In genomic region chr18:62975785-62976184, GRCh38 we compare ENCODE assay signal across 17 cellular contexts.
A peak's percentile ranks its signal among the peaks of the same experiment; 100 is the strongest.
DNase-seq lines count a peak whose midpoint lies in the region; ATAC-seq, FAIRE-seq and TF ChIP-seq lines count a peak whose summit lies in the region.
"Had no signal": no experiment of that assay in that cellular context is flagged by ENCODE, and none has a peak within 500 bp of the region (broad histone marks: within the 10 kb centered on the region; RNA-seq: fewer than 3 reads in every experiment).

No MANE protein-coding gene starts in this region.

- TF ChIP-seq RAD21 in A549 (conservative IDR thresholded peaks at IDR 0.05 in 1 of 2, IDR thresholded peaks at IDR 0.05 in 1 of 2), result no peak
- no peak for TF ChIP-seq RAD21 in K562 (CRISPR knock-in tag; conservative IDR thresholded peaks at IDR 0.05 in 1 of 2, IDR thresholded peaks at IDR 0.05 in 1 of 2)

- WGBS in A549 (ENCODE audit: missing lambda C conversion rate), result 65% methylated on average over 2 of the region's 2 CpGs
- 51% methylated on average over 2 of the region's 2 CpGs for WGBS in K562 (ENCODE audit: insufficient coverage, low coverage, missing lambda C conversion rate)

- POLR2A ChIA-PET in A549 (lab: Yijun Ruan, JAX), result no interaction called here
- POLR2A ChIA-PET in K562 (lab: Yijun Ruan, JAX), result no interaction called here

- TF ChIP-seq EP300 in A549 (IDR thresholded peaks at IDR 0.05) (no peak), K562 (IDR thresholded peaks at IDR 0.05; ENCODE audit: low read length) (no peak)

- DNase-seq in A549 (ENCODE audit: low read depth in 1 of 2, low spot score in 1 of 2), result no peak
- DNase-seq in K562 (ENCODE audit: extremely low read depth in 1 of 4, low spot score in 3 of 4), result no peak
- DNase-seq in epithelial cell of prostate (ENCODE audit: low read depth, low spot score), result no peak
- DNase-seq in brain microvascular endothelial cell, result no peak
- DNase-seq in stimulated activated CD4-positive, alpha-beta T cell treated with anti-CD3 and anti-CD28 coated beads, Interleukin-4, amount 100 ng/mL, for 24 hours, result no peak
- no peak for DNase-seq in GM13976 (ENCODE audit: low spot score)
- DNase-seq: 8988T; ACHN; CD4-positive, alpha-beta T cell; DMS79 treated with DMSO at 0.1 percent for 48 hours; EL had no signal

- H3K4me3 ChIP-seq in A549, result no peak overlapping the region
- H3K4me3 ChIP-seq in K562, result no peak overlapping the region
- H3K4me3 ChIP-seq in brain microvascular endothelial cell (ENCODE audit: low read depth, low read length), result no peak overlapping the region
- H3K4me3 ChIP-seq: HAP-1 had no signal

- H3K9ac ChIP-seq in K562 (ENCODE audit: insufficient read depth in 1 of 2, low read depth in 2 of 2, low read length in 2 of 2), result no peak overlapping the region

- CTCF ChIA-PET in A549 (lab: Yijun Ruan, JAX) (no interaction called here), K562 (lab: Yijun Ruan, JAX; ENCODE audit: low intra/inter-chr PET ratio) (no interaction called here)

- TF ChIP-seq POLR2A in A549 (IDR thresholded peaks at IDR 0.05; ENCODE audit: low read length), result no peak
- TF ChIP-seq POLR2A in K562 (conservative IDR thresholded peaks at IDR 0.05), result no peak

- no peaks in the 10 kb centered on the region for H3K9me1 ChIP-seq in K562 (ENCODE audit: control insufficient read depth, insufficient read depth, low read length)

- no peak for ATAC-seq in A549
- no peak for ATAC-seq in K562

- peak overlapping the region; percentile 47 for H3K4me2 ChIP-seq in A549
- H3K4me2 ChIP-seq in K562 (ENCODE audit: insufficient read depth, low read length), result no peak overlapping the region

- no TSS peak for BruUV-seq in K562 (replicated peaks; lab: Mats Ljungman, UMichigan)

- in situ Hi-C loops in K562 (cut with MboI) (loop anchor here (25.0 kb wide), 1 partner anchor 788 kb away; the partner anchor contains the start of genes PIGN and RELCH), brain microvascular endothelial cell (cut with HindIII; ENCODE audit: low pct_ligation_motif_present, low sequenced_read_pairs) (no loop called here), GM13976 (cut with MboI; ENCODE audit: low sequenced_read_pairs, unreplicated experiment) (loop anchor here (25.0 kb wide), 3 partner anchors 388 to 788 kb away; partner anchors contain the start of genes PIGN and RELCH)

- no peaks in the 10 kb centered on the region for H3K9me3 ChIP-seq in A549
- no peaks in the 10 kb centered on the region for H3K9me3 ChIP-seq in K562 (replicated peaks; ENCODE audit: control insufficient read depth, insufficient read depth, low read depth, low read length)
- H3K9me3 ChIP-seq: HAP-1 had no signal

- no peak overlapping the region for H2AFZ ChIP-seq in K562 (ENCODE audit: low read depth, low read length)

- intact Hi-C loops in K562 (cut with micrococcal nuclease), result no loop called here

- H3K27me3 ChIP-seq in K562 (ENCODE audit: control insufficient read depth in 2 of 2, insufficient read depth in 2 of 2, low read length in 2 of 2) (no peaks in the 10 kb centered on the region), brain microvascular endothelial cell (replicated peaks) (no peaks in the 10 kb centered on the region)

- H3K79me2 ChIP-seq in K562 (ENCODE audit: control insufficient read depth, insufficient read depth, low read length), result no peaks in the 10 kb centered on the region

- no peaks in the 10 kb centered on the region for H4K20me1 ChIP-seq in K562 (replicated peaks; ENCODE audit: control insufficient read depth, insufficient read depth, low read length)

- TF ChIP-seq CTCF in A549 (IDR thresholded peaks at IDR 0.05) (no peak), K562 (IDR thresholded peaks at IDR 0.05 in 2 of 3, conservative IDR thresholded peaks at IDR 0.05 in 1 of 3; ENCODE audit: insufficient read depth in 2 of 3, low read depth in 1 of 3, low read length in 3 of 3) (no peak), brain microvascular endothelial cell (IDR thresholded peaks at IDR 0.05; ENCODE audit: low read depth, low read length, missing control alignments) (no peak), GM13976 (IDR thresholded peaks at IDR 0.05; ENCODE audit: borderline replicate concordance, control extremely low read depth, extremely low read depth, insufficient read depth, missing control alignments) (no peak)

- H3K36me3 ChIP-seq in K562 (ENCODE audit: control insufficient read depth, insufficient read depth, low read length), result peaks cover 12% of the 10 kb centered on the region; the same call in 2 of the 3 replicates
- H3K36me3 ChIP-seq in brain microvascular endothelial cell (replicated peaks), result peaks cover 2% of the 10 kb centered on the region

- H3K27ac ChIP-seq in A549 (no peak overlapping the region; a peak in 1 of 6 replicates), K562 (ENCODE audit: extremely low read depth, low read depth, low read length) (no peak overlapping the region), epithelial cell of prostate (peak overlapping the region; percentile 67), temporal lobe (ENCODE audit: low read depth, low read length) (peak overlapping the region; percentile 92), brain microvascular endothelial cell (no peak overlapping the region)

- FAIRE-seq in A549 (lab: Jason Lieb, UNC), result no peak
- FAIRE-seq in K562 (lab: Jason Lieb, UNC), result no peak
- FAIRE-seq: G401.6, GM12891, H1, HTR-8/SVneo had no signal

- H3K4me1 ChIP-seq in A549 (peaks cover 29% of the 10 kb centered on the region), K562 (replicated peaks in 1 of 2; ENCODE audit: control insufficient read depth in 2 of 2, insufficient read depth in 2 of 2, low read length in 2 of 2) (no peaks in the 10 kb centered on the region)

TF ChIP-seq in A549, 52 proteins besides CTCF, POLR2A, EP300 and RAD21:
- no peak for TF ChIP-seq SMC3 (IDR thresholded peaks at IDR 0.05)
- TF ChIP-seq TFCP2L1 (CRISPR knock-in tag; IDR thresholded peaks at IDR 0.05), result no peak
- TF ChIP-seq KDM1A (IDR thresholded peaks at IDR 0.05; ENCODE audit: low read depth), result peak; percentile 59; the same call in 1 of the 2 replicates
- no peak for TF ChIP-seq EHMT2 (IDR thresholded peaks at IDR 0.05; ENCODE audit: low read depth)
- no peak for TF ChIP-seq NR3C1 (IDR thresholded peaks at IDR 0.05)

TF ChIP-seq in K562, 482 proteins besides CTCF, POLR2A, EP300 and RAD21:
- peak; percentile 44 for TF ChIP-seq RBM25 (IDR thresholded peaks at IDR 0.05; ENCODE audit: low read depth, low read length, severe bottlenecking)
- TF ChIP-seq LCOR (CRISPR knock-in tag; IDR thresholded peaks at IDR 0.05), result no peak
- TF ChIP-seq ZNF263 (CRISPR knock-in tag; IDR thresholded peaks at IDR 0.05; ENCODE audit: borderline replicate concordance), result no peak
- no peak for TF ChIP-seq SP1 (CRISPR knock-in tag; IDR thresholded peaks at IDR 0.05)
- no peak for TF ChIP-seq HNRNPL (IDR thresholded peaks at IDR 0.05; ENCODE audit: low read depth, low read length)
- no peak for TF ChIP-seq MCM7 (IDR thresholded peaks at IDR 0.05)
- no peak for TF ChIP-seq SRF (CRISPR knock-in tag; IDR thresholded peaks at IDR 0.05)
- TF ChIP-seq ZBTB8A (IDR thresholded peaks at IDR 0.05; ENCODE audit: partially characterized antibody), result no peak

Comparison
In these comparisons a context has a peak if more than half of its experiments do, and no peak if none do; other contexts are left out.
1. H3K27ac ChIP-seq: peak in epithelial cell of prostate (single experiment) and temporal lobe (single experiment); none in A549 (0 of 2), K562 (single experiment) and brain microvascular endothelial cell (single experiment).
2. Of the 35 proteins assayed by ChIP-seq in both K562 and A549: peak only in K562: none; only in A549: KDM1A; in both: none; in neither: 34.